In genomic region chr2:71935291-71935848, GRCh38 we compare ENCODE assay signal across 11 cellular contexts.
A peak's percentile ranks its signal among the peaks of the same experiment; 100 is the strongest.
DNase-seq lines count a peak whose midpoint lies in the region; ATAC-seq and TF ChIP-seq lines count a peak whose summit lies in the region.
"Had no signal": no experiment of that assay in that cellular context is flagged by ENCODE, and none has a peak within 500 bp of the region (broad histone marks: within the 10 kb centered on the region; RNA-seq: fewer than 3 reads in every experiment).

No MANE protein-coding gene starts in this region.

- no peak for TF ChIP-seq CTCF in gastroesophageal sphincter (IDR thresholded peaks at IDR 0.05)
- TF ChIP-seq CTCF in prostate gland (IDR thresholded peaks at IDR 0.05): no peak

- no peak for TF ChIP-seq POLR2A in gastroesophageal sphincter (IDR thresholded peaks at IDR 0.05)
- no peak for TF ChIP-seq POLR2A in prostate gland (IDR thresholded peaks at IDR 0.05)

- H3K4me1 ChIP-seq in gastroesophageal sphincter: peaks cover 0 to 4% (median 0%) of the 10 kb centered on the region in 3 donors
- H3K4me1 ChIP-seq in prostate gland (replicated peaks): no peaks in the 10 kb centered on the region

- H3K4me3 ChIP-seq in gastroesophageal sphincter (no peak overlapping the region), prostate gland (no peak overlapping the region)
- H3K4me3 ChIP-seq: BLaER1 treated with 17β-estradiol and CSF1 and Interleukin-3, amounts not matched to agents 10 nM and 100 nM had no signal

- H3K9me3 ChIP-seq in gastroesophageal sphincter (no peaks in the 10 kb centered on the region), prostate gland (no peaks in the 10 kb centered on the region)
- H3K9me3 ChIP-seq: BLaER1 treated with 17β-estradiol and CSF1 and Interleukin-3, amounts not matched to agents 10 nM and 100 nM had no signal

- WGBS in gastroesophageal sphincter (ENCODE audit: low coverage in 1 of 2), 2 donors: 20 to 40% methylated on average over 1 to 2 of the region's 11 CpGs
- WGBS in prostate gland: 28% methylated on average over 11 of the region's 11 CpGs

- DNase-seq in AG08396 (ENCODE audit: low spot score): peak; percentile 57
- DNase-seq in NCI-H446 treated with DMSO at 0.1 percent for 48 hours (lab: John Stamatoyannopoulos, UW): peak; percentile 33
- DNase-seq in prostate gland (ENCODE audit: low spot score): peak; percentile 70
- DNase-seq in superior temporal gyrus (ENCODE audit: extremely low spot score): no peak
- no peak for DNase-seq in NCI-H146 treated with DMSO at 0.1 percent for 48 hours (lab: John Stamatoyannopoulos, UW; ENCODE audit: unreplicated experiment)
- DNase-seq: NCI-H1436 treated with DMSO at 0.1 percent for 48 hours, T-helper 2 cell had no signal

- ATAC-seq in gastroesophageal sphincter (peak; percentile 65), HG02642 (IDR thresholded peaks at IDR 0.05; ENCODE audit: poor library complexity, unreplicated experiment) (no peak), HG02852 (IDR thresholded peaks at IDR 0.05; ENCODE audit: unreplicated experiment) (no peak)

- H3K27me3 ChIP-seq in gastroesophageal sphincter (peaks cover 5% of the 10 kb centered on the region), prostate gland (replicated peaks; ENCODE audit: insufficient read depth) (no peaks in the 10 kb centered on the region)
- H3K27me3 ChIP-seq: BLaER1 treated with 17β-estradiol and CSF1 and Interleukin-3, amounts not matched to agents 10 nM and 100 nM had no signal

- TF ChIP-seq EP300 in gastroesophageal sphincter (IDR thresholded peaks at IDR 0.05): no peak

- H3K36me3 ChIP-seq in gastroesophageal sphincter (no peaks in the 10 kb centered on the region), prostate gland (no peaks in the 10 kb centered on the region)
- H3K36me3 ChIP-seq: BLaER1 treated with 17β-estradiol and CSF1 and Interleukin-3, amounts not matched to agents 10 nM and 100 nM had no signal

- H3K27ac ChIP-seq in gastroesophageal sphincter (peak overlapping the region in 3 of 4 donors; percentile 37 to 59 (median 53)), prostate gland (no peak overlapping the region)
- H3K27ac ChIP-seq: BLaER1 treated with 17β-estradiol and CSF1 and Interleukin-3, amounts not matched to agents 10 nM and 100 nM had no signal

- intact Hi-C loops in prostate gland (cut with DNase I): no loop called here

Comparison
In these comparisons a context has a peak if more than half of its experiments do, and no peak if none do; other contexts are left out.
1. DNase-seq: peak in AG08396 (single experiment), NCI-H446 treated with DMSO at 0.1 percent for 48 hours (single experiment) and prostate gland (single experiment); none in superior temporal gyrus (single experiment) and NCI-H146 treated with DMSO at 0.1 percent for 48 hours (single experiment).
2. H3K27ac ChIP-seq: peak in gastroesophageal sphincter (3 of 4); none in prostate gland (0 of 2).